Comparison of ENCODE assay signal across 16 cellular contexts in the genomic region with DNA sequence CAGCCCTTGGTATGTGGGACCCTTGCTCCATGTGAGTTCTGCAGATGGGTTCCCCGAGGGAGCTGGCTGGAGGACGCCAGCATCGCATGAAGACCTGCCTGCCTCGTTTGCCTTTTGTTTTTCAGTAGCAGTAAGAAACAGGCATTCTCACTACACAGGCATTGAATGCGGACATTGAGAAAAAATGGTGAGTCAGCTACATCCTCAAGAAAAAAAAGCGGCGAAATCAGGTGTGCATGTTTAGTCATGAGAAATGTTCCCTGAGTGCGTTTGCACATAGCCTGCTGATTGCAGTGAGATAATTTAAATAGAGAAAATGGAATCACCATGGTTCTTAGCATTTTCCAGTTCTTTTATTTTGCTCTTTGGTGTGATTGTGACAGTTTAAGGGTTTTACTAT. TPM values are rescaled to one million over a fixed set of nuclear protein-coding genes. Genes with fewer than 3 reads are reported as not detected.
DNase-seq lines count a peak whose midpoint lies in the region; ATAC-seq, FAIRE-seq and TF ChIP-seq lines count a peak whose summit lies in the region.
"Had no signal": no experiment of that assay in that cellular context is flagged by ENCODE, and none has a peak within 500 bp of the region (broad histone marks: within the 10 kb centered on the region; RNA-seq: fewer than 3 reads in every experiment).

No MANE protein-coding gene starts in this region.

- no TSS peak for BruUV-seq in K562 (replicated peaks; lab: Mats Ljungman, UMichigan)

- H3K4me1 Mint-ChIP-seq in activated naive CD4-positive, alpha-beta T cell treated with anti-CD3 and anti-CD28 coated beads, Interleukin-2, amount 10 ng/mL, durations not matched to agents 7 days and 5 days = no peaks in the 10 kb centered on the region
- H3K4me1 Mint-ChIP-seq: activated CD4-positive, alpha-beta T cell treated with anti-CD3 and anti-CD28 coated beads, Interleukin-2, amount 10 ng/mL, durations not matched to agents 24 days and 14 days; natural killer cell; T-helper 17 cell had no signal

- no peak overlapping the region for H3K4me3 ChIP-seq in K562

- ATAC-seq in K562 (no peak), foreskin keratinocyte (peak; percentile 73)
- ATAC-seq: CD8-positive, alpha-beta T cell; natural killer cell; T-helper 17 cell had no signal

- WGBS in K562 (ENCODE audit: insufficient coverage, low coverage, missing lambda C conversion rate) = 0% methylated on average over 8 of the region's 8 CpGs

- H3K27me3 ChIP-seq in K562 (ENCODE audit: control insufficient read depth in 2 of 2, insufficient read depth in 2 of 2, low read length in 2 of 2) (peaks cover 0 to 15% of the 10 kb centered on the region in 2 experiments; a peak in 3 of 5 replicates), foreskin keratinocyte (no peaks in the 10 kb centered on the region)

- no peak for TF ChIP-seq POLR2A in K562 (conservative IDR thresholded peaks at IDR 0.05)

- POLR2A ChIA-PET in K562 (lab: Yijun Ruan, JAX) = no interaction called here

- no peaks in the 10 kb centered on the region for H3K9me1 ChIP-seq in K562 (ENCODE audit: control insufficient read depth, insufficient read depth, low read length)

- no peak overlapping the region for H3K4me2 ChIP-seq in K562 (ENCODE audit: insufficient read depth, low read length)

- H4K20me1 ChIP-seq in K562 (replicated peaks; ENCODE audit: control insufficient read depth, insufficient read depth, low read length) = no peaks in the 10 kb centered on the region; the same call in 1 of the 2 replicates

- no peaks in the 10 kb centered on the region for H3K9me3 ChIP-seq in K562 (replicated peaks; ENCODE audit: control insufficient read depth, insufficient read depth, low read depth, low read length)

- TF ChIP-seq RAD21 in K562 (CRISPR knock-in tag; conservative IDR thresholded peaks at IDR 0.05 in 1 of 2, IDR thresholded peaks at IDR 0.05 in 1 of 2) = no peak

- H3K36me3 ChIP-seq in K562 (ENCODE audit: control insufficient read depth, insufficient read depth, low read length) = no peaks in the 10 kb centered on the region

- no peaks in the 10 kb centered on the region; a peak in 1 of 5 replicates for H3K4me1 ChIP-seq in K562 (replicated peaks in 1 of 2; ENCODE audit: control insufficient read depth in 2 of 2, insufficient read depth in 2 of 2, low read length in 2 of 2)
- H3K4me1 ChIP-seq in foreskin keratinocyte = peaks cover 7% of the 10 kb centered on the region

- H3K4me3 Mint-ChIP-seq in activated naive CD4-positive, alpha-beta T cell treated with anti-CD3 and anti-CD28 coated beads, Interleukin-2, amount 10 ng/mL, durations not matched to agents 7 days and 5 days = no peak overlapping the region
- H3K4me3 Mint-ChIP-seq: activated CD4-positive, alpha-beta T cell treated with anti-CD3 and anti-CD28 coated beads, Interleukin-2, amount 10 ng/mL, durations not matched to agents 24 days and 14 days; CD8-positive, alpha-beta T cell; natural killer cell; T-helper 17 cell had no signal

- DNase-seq in DMS53 (lab: John Stamatoyannopoulos, UW) (peak; percentile 47), DMS53 treated with DMSO at 0.1 percent for 48 hours (lab: John Stamatoyannopoulos, UW; ENCODE audit: unreplicated experiment) (no peak), K562 (ENCODE audit: extremely low read depth in 1 of 4, low spot score in 3 of 4) (no peak), foreskin keratinocyte (peak; percentile 56 to 79), urothelium cell line (ENCODE audit: low spot score) (peak; percentile 21), COR-L47 (lab: John Stamatoyannopoulos, UW) (no peak)
- DNase-seq in activated naive CD4-positive, alpha-beta T cell treated with anti-CD3 and anti-CD28 coated beads, Interleukin-2, amount 10 ng/mL, durations not matched to agents 7 days and 5 days = no peak
- DNase-seq in stimulated activated CD4-positive, alpha-beta T cell treated with anti-CD3 and anti-CD28 coated beads, Interleukin-4, amount 100 ng/mL, for 4 hours = no peak
- DNase-seq: 8988T; activated CD4-positive, alpha-beta T cell treated with anti-CD3 and anti-CD28 coated beads, Interleukin-2, amount 10 ng/mL, durations not matched to agents 24 days and 14 days; CD8-positive, alpha-beta T cell; natural killer cell; NCI-H1092; T-helper 17 cell had no signal

- H3K79me2 ChIP-seq in K562 (ENCODE audit: control insufficient read depth, insufficient read depth, low read length) = no peaks in the 10 kb centered on the region

- intact Hi-C loops in K562 (cut with micrococcal nuclease) = no loop called here

- H3K27ac Mint-ChIP-seq in activated naive CD4-positive, alpha-beta T cell treated with anti-CD3 and anti-CD28 coated beads, Interleukin-2, amount 10 ng/mL, durations not matched to agents 7 days and 5 days = no peak overlapping the region
- H3K27ac Mint-ChIP-seq: activated CD4-positive, alpha-beta T cell treated with anti-CD3 and anti-CD28 coated beads, Interleukin-2, amount 10 ng/mL, durations not matched to agents 24 days and 14 days; CD8-positive, alpha-beta T cell; natural killer cell; T-helper 17 cell had no signal

- no peaks in the 10 kb centered on the region for H3K9me3 Mint-ChIP-seq in activated naive CD4-positive, alpha-beta T cell treated with anti-CD3 and anti-CD28 coated beads, Interleukin-2, amount 10 ng/mL, durations not matched to agents 7 days and 5 days
- H3K9me3 Mint-ChIP-seq: activated CD4-positive, alpha-beta T cell treated with anti-CD3 and anti-CD28 coated beads, Interleukin-2, amount 10 ng/mL, durations not matched to agents 24 days and 14 days; CD8-positive, alpha-beta T cell; natural killer cell had no signal

- TF ChIP-seq EP300 in K562 (IDR thresholded peaks at IDR 0.05; ENCODE audit: low read length) = no peak

- CTCF ChIA-PET in K562 (lab: Yijun Ruan, JAX; ENCODE audit: low intra/inter-chr PET ratio) = no interaction called here
- CTCF ChIA-PET in activated naive CD4-positive, alpha-beta T cell treated with anti-CD3 and anti-CD28 coated beads, Interleukin-2, amount 10 ng/mL, durations not matched to agents 7 days and 5 days (lab: Charles Lee) = no interaction called here

- H3K9ac ChIP-seq in K562 (ENCODE audit: insufficient read depth in 1 of 2, low read depth in 2 of 2, low read length in 2 of 2) = no peak overlapping the region

- FAIRE-seq in K562 (lab: Jason Lieb, UNC) (no peak), urothelium cell line (lab: Jason Lieb, UNC) (no peak)

- in situ Hi-C loops in K562 (cut with MboI) = no loop called here

- H3K27me3 Mint-ChIP-seq in activated naive CD4-positive, alpha-beta T cell treated with anti-CD3 and anti-CD28 coated beads, Interleukin-2, amount 10 ng/mL, durations not matched to agents 7 days and 5 days = peaks cover 7% of the 10 kb centered on the region

- TF ChIP-seq CTCF in K562 (IDR thresholded peaks at IDR 0.05 in 2 of 3, conservative IDR thresholded peaks at IDR 0.05 in 1 of 3; ENCODE audit: insufficient read depth in 2 of 3, low read depth in 1 of 3, low read length in 3 of 3) = no peak
- TF ChIP-seq CTCF in foreskin keratinocyte (conservative IDR thresholded peaks at IDR 0.05) = no peak

- no peak overlapping the region for H2AFZ ChIP-seq in K562 (ENCODE audit: low read depth, low read length)

- H3K27ac ChIP-seq in K562 (ENCODE audit: extremely low read depth, low read depth, low read length) (no peak overlapping the region), foreskin keratinocyte (peak overlapping the region; percentile 31)

- no peaks in the 10 kb centered on the region for H3K36me3 Mint-ChIP-seq in activated naive CD4-positive, alpha-beta T cell treated with anti-CD3 and anti-CD28 coated beads, Interleukin-2, amount 10 ng/mL, durations not matched to agents 7 days and 5 days
- H3K36me3 Mint-ChIP-seq: CD8-positive, alpha-beta T cell; natural killer cell had no signal

TF ChIP-seq in K562, 482 proteins besides CTCF, POLR2A, EP300 and RAD21:
- TF ChIP-seq C11orf30 (IDR thresholded peaks at IDR 0.05; ENCODE audit: low read depth) = no peak
- peak; percentile 31; the same call in 1 of the 2 replicates for TF ChIP-seq ZNF316 (IDR thresholded peaks at IDR 0.05)
- TF ChIP-seq ZNF696 (CRISPR knock-in tag; conservative IDR thresholded peaks at IDR 0.05) = no peak
- TF ChIP-seq TCF15 (CRISPR knock-in tag; IDR thresholded peaks at IDR 0.05) = no peak
- TF ChIP-seq GTF2E2 (tag; IDR thresholded peaks at IDR 0.05) = no peak
TF ChIP-seq in K562: peak in this region for 1.

RNA-seq across cellular contexts. Expression of gene CLDN34, which starts 54.1 kb away (rescaled TPM):
- not detected in 2 replicates for total RNA-seq in K562 (2011; cell fraction: chromatin; rRNA removed; ENCODE audit: low replicate concordance)
- total RNA-seq in K562 (2011; cell fraction: nucleolus; rRNA removed) = not detected in 2 replicates
- not detected in 2 replicates for total RNA-seq in K562 (2011; cell fraction: nucleoplasm; rRNA removed)
- not detected in 2 replicates for total RNA-seq in K562 (2014; rRNA removed)
- not detected in 2 replicates for total RNA-seq in K562 (2014; rRNA removed; fragmentation: Illumina TruSeq; extraction: Trizol)
- not detected in 2 replicates for total RNA-seq in K562 (2015; rRNA removed; fragmentation: Illumina TruSeq; extraction: Trizol)
- not detected in 2 replicates for total RNA-seq in K562 (2021)
- not detected in 2 replicates for polyA plus RNA-seq in K562 (2011; rRNA removed)
- polyA plus RNA-seq in K562 (2011; cell fraction: cytosol; rRNA removed) = not detected in 2 replicates
- polyA plus RNA-seq in K562 (2011; cell fraction: nucleus; rRNA removed) = not detected in 2 replicates
- not detected in 2 replicates for polyA plus RNA-seq in K562 (2012)
- not detected in 2 replicates for polyA plus RNA-seq in K562 (2014; fragmentation: Illumina TruSeq; extraction: Trizol)
- not detected for polyA plus RNA-seq in K562 (2014; fragmentation: Nextera tagmentation; extraction: Ambion mirVana)
- not detected in 2 replicates for polyA plus RNA-seq in K562 (2014; rRNA removed)
- not detected in 2 replicates for polyA minus RNA-seq in K562 (2011; rRNA and poly(A)+ RNA removed)
- not detected in 2 replicates for polyA minus RNA-seq in K562 (2011; cell fraction: cytosol; rRNA and poly(A)+ RNA removed)
- not detected in 2 replicates for polyA minus RNA-seq in K562 (2011; cell fraction: nucleus; rRNA and poly(A)+ RNA removed)
- total RNA-seq in foreskin keratinocyte = not detected in 2 replicates
- polyA plus RNA-seq in foreskin keratinocyte = 0.09 TPM in 1 of 2 replicates, not detected in the other
- total RNA-seq: activated CD4-positive, alpha-beta T cell treated with anti-CD3 and anti-CD28 coated beads, Interleukin-2, amount 10 ng/mL, durations not matched to agents 24 days and 14 days; CD8-positive, alpha-beta T cell; natural killer cell; RPMI7951; T-helper 17 cell had no signal
- polyA plus RNA-seq: liver had no signal

Comparison
In these comparisons a context has a peak if more than half of its experiments do, and no peak if none do; other contexts are left out.
1. DNase-seq: peak in DMS53 (single experiment), foreskin keratinocyte (2 of 2) and urothelium cell line (single experiment); none in DMS53 treated with DMSO at 0.1 percent for 48 hours (single experiment), K562 (0 of 4), activated naive CD4-positive, alpha-beta T cell treated with anti-CD3 and anti-CD28 coated beads, Interleukin-2, amount 10 ng/mL, durations not matched to agents 7 days and 5 days (single experiment), stimulated activated CD4-positive, alpha-beta T cell treated with anti-CD3 and anti-CD28 coated beads, Interleukin-4, amount 100 ng/mL, for 4 hours (0 of 2) and COR-L47 (single experiment).